ENCODE assay signal across 23 cellular contexts in the genomic region with DNA sequence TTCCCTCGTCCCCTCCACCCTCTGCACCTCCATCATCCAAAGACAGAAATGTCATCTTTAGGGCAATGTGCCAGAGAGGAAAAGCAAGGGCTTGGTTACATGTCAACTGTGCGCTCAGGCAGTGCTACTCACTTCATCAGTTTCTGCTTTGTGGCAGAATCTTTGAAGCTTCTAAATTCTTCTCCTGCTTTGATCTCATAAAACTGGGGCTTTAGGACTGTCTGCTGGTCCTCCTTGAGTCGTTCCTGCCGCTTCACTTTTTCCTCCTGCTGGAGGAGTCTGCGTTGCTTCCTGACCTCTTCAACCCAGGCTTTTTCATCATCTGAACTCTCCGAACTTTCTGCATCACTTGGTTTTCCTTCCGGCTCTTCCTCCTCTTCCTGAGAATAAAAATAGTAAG.
"Had no signal": no experiment of that assay in that cellular context is flagged by ENCODE, and none has a peak within 500 bp of the region (broad histone marks: within the 10 kb centered on the region; RNA-seq: fewer than 3 reads in every experiment).

No MANE protein-coding gene starts in this region.

- H3K27ac Mint-ChIP-seq: activated CD4-positive, alpha-beta T cell treated with anti-CD3 and anti-CD28 coated beads, Interleukin-2, amount 10 ng/mL, durations not matched to agents 7 days and 5 days; natural killer cell; stimulated activated naive B cell treated with anti-CD40 and anti-IgM and Interleukin-4, amounts not matched to agents 10 μg/mL and 1 μg/mL and 100 μg/mL, for 72 hours had no signal

- H3K4me3 Mint-ChIP-seq: activated CD4-positive, alpha-beta T cell treated with anti-CD3 and anti-CD28 coated beads, Interleukin-2, amount 10 ng/mL, durations not matched to agents 7 days and 5 days; natural killer cell; stimulated activated naive B cell treated with anti-CD40 and anti-IgM and Interleukin-4, amounts not matched to agents 10 μg/mL and 1 μg/mL and 100 μg/mL, for 72 hours had no signal

- H3K4me3 ChIP-seq: dorsolateral prefrontal cortex, left ventricle myocardium inferior, thyroid gland had no signal

- H3K27me3 Mint-ChIP-seq: activated CD4-positive, alpha-beta T cell treated with anti-CD3 and anti-CD28 coated beads, Interleukin-2, amount 10 ng/mL, durations not matched to agents 7 days and 5 days; stimulated activated naive B cell treated with anti-CD40 and anti-IgM and Interleukin-4, amounts not matched to agents 10 μg/mL and 1 μg/mL and 100 μg/mL, for 72 hours had no signal

- H3K4me1 Mint-ChIP-seq: activated CD4-positive, alpha-beta T cell treated with anti-CD3 and anti-CD28 coated beads, Interleukin-2, amount 10 ng/mL, durations not matched to agents 7 days and 5 days; natural killer cell; stimulated activated naive B cell treated with anti-CD40 and anti-IgM and Interleukin-4, amounts not matched to agents 10 μg/mL and 1 μg/mL and 100 μg/mL, for 72 hours had no signal

- DNase-seq: activated CD4-positive, alpha-beta T cell treated with anti-CD3 and anti-CD28 coated beads, Interleukin-2, amount 10 ng/mL, durations not matched to agents 7 days and 5 days; activated CD4-positive, CD25-positive, alpha-beta regulatory T cell; activated CD8-positive, alpha-beta memory T cell treated with anti-CD3 and anti-CD28 coated beads for 24 hours; activated CD8-positive, alpha-beta memory T cell treated with anti-CD3 and anti-CD28 coated beads, Interleukin-2, amount 50 U/mL, for 48 hours; activated effector memory CD4-positive, alpha-beta T cell treated with anti-CD3 and anti-CD28 coated beads, Interleukin-2, amount 50 U/mL, for 16 hours; activated T-cell treated with anti-CD3 and anti-CD28 coated beads, Interleukin-2, amount 50 U/mL, for 48 hours; amygdala; dorsolateral prefrontal cortex; erythroblast; foreskin melanocyte; hypothalamus; islet precursor cell; left ventricle myocardium inferior; mesendoderm; natural killer cell; occipital lobe; posterior cingulate gyrus; stimulated activated naive B cell treated with anti-CD40 and anti-IgM and Interleukin-4, amounts not matched to agents 10 μg/mL and 1 μg/mL and 100 μg/mL, for 72 hours; T-helper 1 cell; T-helper 9 cell; thyroid gland had no signal

- H3K36me3 ChIP-seq: thyroid gland had no signal

- H3K9me3 Mint-ChIP-seq: activated CD4-positive, alpha-beta T cell treated with anti-CD3 and anti-CD28 coated beads, Interleukin-2, amount 10 ng/mL, durations not matched to agents 7 days and 5 days; activated naive CD4-positive, alpha-beta T cell treated with anti-CD3 and anti-CD28 coated beads, Interleukin-2, amount 50 U/mL, for 72 hours; natural killer cell; stimulated activated naive B cell treated with anti-CD40 and anti-IgM and Interleukin-4, amounts not matched to agents 10 μg/mL and 1 μg/mL and 100 μg/mL, for 72 hours had no signal

- H3K27ac ChIP-seq: dorsolateral prefrontal cortex, left ventricle myocardium inferior, thyroid gland had no signal

- H3K27me3 ChIP-seq: dorsolateral prefrontal cortex, thyroid gland had no signal

- ATAC-seq: activated naive CD4-positive, alpha-beta T cell treated with anti-CD3 and anti-CD28 coated beads, Interleukin-2, amount 50 U/mL, for 72 hours; natural killer cell; SK-N-SH treated with all-trans-retinoic acid at 6 μM for 48 hours had no signal

- H3K9me3 ChIP-seq: left ventricle myocardium inferior, thyroid gland had no signal
